ENCODE assay signal across 22 cellular contexts in the genomic region with DNA sequence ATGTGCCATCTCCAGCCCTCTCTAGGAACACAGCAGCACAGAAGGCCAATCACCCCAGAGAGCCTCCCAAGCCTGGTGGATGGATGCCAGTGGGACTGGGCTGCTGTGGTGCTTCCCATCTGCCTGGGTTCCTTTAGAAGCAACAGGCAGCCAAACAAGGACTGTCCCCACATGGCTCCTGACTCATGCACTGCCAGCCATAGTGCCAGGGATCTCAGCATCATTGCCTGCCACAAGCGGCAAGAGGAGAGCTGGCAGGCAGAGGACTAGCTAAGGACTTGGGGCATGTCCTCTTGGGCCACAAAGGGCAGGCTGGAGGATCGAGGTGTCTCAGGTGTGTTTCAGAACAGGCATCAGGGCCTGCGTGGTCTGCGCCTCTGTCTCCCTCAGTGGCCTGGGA. TPM values are rescaled to one million over a fixed set of nuclear protein-coding genes. Genes with fewer than 3 reads are reported as not detected.
A peak's percentile ranks its signal among the peaks of the same experiment; 100 is the strongest.
DNase-seq lines count a peak whose midpoint lies in the region; ATAC-seq and TF ChIP-seq lines count a peak whose summit lies in the region.
"Had no signal": no experiment of that assay in that cellular context is flagged by ENCODE, and none has a peak within 500 bp of the region (broad histone marks: within the 10 kb centered on the region; RNA-seq: fewer than 3 reads in every experiment).

No MANE protein-coding gene starts in this region.

- intact Hi-C loops in posterior vena cava (cut with DNase I), result loop anchor here (10.0 kb wide), 2 partner anchors 201 to 591 kb away; no protein-coding TSS in a partner anchor

- peaks cover 13% of the 10 kb centered on the region for H3K27me3 Mint-ChIP-seq in glutamatergic neuron (ENCODE audit: unreplicated experiment)
- H3K27me3 Mint-ChIP-seq in stimulated activated memory B cell treated with anti-CD40 and anti-IgM and Interleukin-4, amounts not matched to agents 10 μg/mL and 1 μg/mL and 100 μg/mL, for 72 hours, result peaks cover 19% of the 10 kb centered on the region
- H3K27me3 Mint-ChIP-seq in activated naive CD4-positive, alpha-beta T cell treated with anti-CD3 and anti-CD28 coated beads, Interleukin-2, amount 10 ng/mL, durations not matched to agents 7 days and 5 days, result peaks cover 20% of the 10 kb centered on the region

- H3K27ac Mint-ChIP-seq in glutamatergic neuron (ENCODE audit: unreplicated experiment), result peak overlapping the region; percentile 22
- H3K27ac Mint-ChIP-seq in stimulated activated memory B cell treated with anti-CD40 and anti-IgM and Interleukin-4, amounts not matched to agents 10 μg/mL and 1 μg/mL and 100 μg/mL, for 72 hours, result no peak overlapping the region
- H3K27ac Mint-ChIP-seq in activated naive CD4-positive, alpha-beta T cell treated with anti-CD3 and anti-CD28 coated beads, Interleukin-2, amount 10 ng/mL, durations not matched to agents 7 days and 5 days, result no peak overlapping the region

- no peak overlapping the region for H3K9ac ChIP-seq in stomach smooth muscle (ENCODE audit: low read length in 2 of 2)
- H3K9ac ChIP-seq: KMS-11 had no signal

- no peak overlapping the region for H3K4me3 Mint-ChIP-seq in glutamatergic neuron (ENCODE audit: unreplicated experiment)
- H3K4me3 Mint-ChIP-seq in stimulated activated memory B cell treated with anti-CD40 and anti-IgM and Interleukin-4, amounts not matched to agents 10 μg/mL and 1 μg/mL and 100 μg/mL, for 72 hours, result no peak overlapping the region
- no peak overlapping the region for H3K4me3 Mint-ChIP-seq in activated naive CD4-positive, alpha-beta T cell treated with anti-CD3 and anti-CD28 coated beads, Interleukin-2, amount 10 ng/mL, durations not matched to agents 7 days and 5 days
- H3K4me3 Mint-ChIP-seq: CD8-positive, alpha-beta memory T cell had no signal

- no peaks in the 10 kb centered on the region for H3K36me3 ChIP-seq in stomach smooth muscle (ENCODE audit: control insufficient read depth in 2 of 2, insufficient read depth in 2 of 2, low read length in 2 of 2)

- H3K36me3 Mint-ChIP-seq in glutamatergic neuron (ENCODE audit: unreplicated experiment), result peaks cover 9% of the 10 kb centered on the region
- no peaks in the 10 kb centered on the region for H3K36me3 Mint-ChIP-seq in stimulated activated memory B cell treated with anti-CD40 and anti-IgM and Interleukin-4, amounts not matched to agents 10 μg/mL and 1 μg/mL and 100 μg/mL, for 72 hours
- H3K36me3 Mint-ChIP-seq in activated naive CD4-positive, alpha-beta T cell treated with anti-CD3 and anti-CD28 coated beads, Interleukin-2, amount 10 ng/mL, durations not matched to agents 7 days and 5 days, result no peaks in the 10 kb centered on the region
- H3K36me3 Mint-ChIP-seq: CD8-positive, alpha-beta memory T cell had no signal

- H3K27ac ChIP-seq in stomach smooth muscle (ENCODE audit: low read length), result peak overlapping the region; percentile 18
- H3K27ac ChIP-seq: C4-2B, KMS-11 had no signal

- no peak overlapping the region for H3K4me3 ChIP-seq in stomach smooth muscle (ENCODE audit: low read length in 2 of 2)

- no peak for TF ChIP-seq CTCF in glutamatergic neuron (IDR thresholded peaks at IDR 0.05; ENCODE audit: partially characterized antibody, unreplicated experiment)

- CTCF ChIA-PET in activated naive CD4-positive, alpha-beta T cell treated with anti-CD3 and anti-CD28 coated beads, Interleukin-2, amount 10 ng/mL, durations not matched to agents 7 days and 5 days (lab: Charles Lee), result interaction anchor here (1.1 to 1.2 kb wide), 2 partner anchors 207 to 363 kb away, joined by 3 to 4 read pairs; no protein-coding TSS in a partner anchor

- DNase-seq in NCI-H1694 (lab: John Stamatoyannopoulos, UW), result peak; percentile 5
- no peak for DNase-seq in NCI-H1694 treated with DMSO at 0.1 percent for 48 hours (lab: John Stamatoyannopoulos, UW)
- no peak for DNase-seq in glutamatergic neuron
- peak; percentile 67 for DNase-seq in posterior vena cava (ENCODE audit: low spot score)
- no peak for DNase-seq in activated naive CD4-positive, alpha-beta T cell treated with anti-CD3 and anti-CD28 coated beads, Interleukin-2, amount 10 ng/mL, durations not matched to agents 7 days and 5 days
- DNase-seq: 8988T; Calu3; CD8-positive, alpha-beta memory T cell; EL; GF-D8; IMR-90; MV-4-11; NCI-H1105 treated with DMSO at 0.1 percent for 48 hours; NCI-H2081 treated with DMSO at 0.1 percent for 48 hours; NCI-H446 treated with DMSO at 0.1 percent for 48 hours had no signal

- no peaks in the 10 kb centered on the region for H3K9me3 ChIP-seq in stomach smooth muscle (ENCODE audit: control insufficient read depth in 2 of 2, low read length in 2 of 2)

- peaks cover 17% of the 10 kb centered on the region for H3K4me1 ChIP-seq in stomach smooth muscle (ENCODE audit: control insufficient read depth, insufficient read depth, low read length)

- peaks cover 0 to 2% of the 10 kb centered on the region in 2 donors for H3K27me3 ChIP-seq in stomach smooth muscle (ENCODE audit: control insufficient read depth in 1 of 2, insufficient read depth in 2 of 2, low read length in 2 of 2)

- peaks cover 23% of the 10 kb centered on the region for H3K4me1 Mint-ChIP-seq in glutamatergic neuron (ENCODE audit: low read depth, unreplicated experiment)
- H3K4me1 Mint-ChIP-seq in stimulated activated memory B cell treated with anti-CD40 and anti-IgM and Interleukin-4, amounts not matched to agents 10 μg/mL and 1 μg/mL and 100 μg/mL, for 72 hours, result no peaks in the 10 kb centered on the region
- no peaks in the 10 kb centered on the region for H3K4me1 Mint-ChIP-seq in activated naive CD4-positive, alpha-beta T cell treated with anti-CD3 and anti-CD28 coated beads, Interleukin-2, amount 10 ng/mL, durations not matched to agents 7 days and 5 days

- no peak for ATAC-seq in stimulated activated memory B cell treated with anti-CD40 and anti-IgM and Interleukin-4, amounts not matched to agents 10 μg/mL and 1 μg/mL and 100 μg/mL, for 72 hours
- ATAC-seq in HG03432 (IDR thresholded peaks at IDR 0.05; ENCODE audit: unreplicated experiment), result no peak
- ATAC-seq: HCT116, SK-N-SH treated with all-trans-retinoic acid at 6 μM for 48 hours had no signal

- H3K9me3 Mint-ChIP-seq in glutamatergic neuron (ENCODE audit: unreplicated experiment), result peaks cover 5% of the 10 kb centered on the region
- no peaks in the 10 kb centered on the region for H3K9me3 Mint-ChIP-seq in stimulated activated memory B cell treated with anti-CD40 and anti-IgM and Interleukin-4, amounts not matched to agents 10 μg/mL and 1 μg/mL and 100 μg/mL, for 72 hours
- H3K9me3 Mint-ChIP-seq in activated naive CD4-positive, alpha-beta T cell treated with anti-CD3 and anti-CD28 coated beads, Interleukin-2, amount 10 ng/mL, durations not matched to agents 7 days and 5 days, result no peaks in the 10 kb centered on the region
- H3K9me3 Mint-ChIP-seq: CD8-positive, alpha-beta memory T cell had no signal

RNA-seq across cellular contexts. Expression of gene FIGNL1, which starts 23.4 kb away (rescaled TPM):
- total RNA-seq in glutamatergic neuron (ENCODE audit: unreplicated experiment) (11.1 TPM), posterior vena cava (1 to 10 TPM; 4.4 to 8.3 TPM)

Comparison
In these comparisons a context has a peak if more than half of its experiments do, and no peak if none do; other contexts are left out.
1. DNase-seq: peak in NCI-H1694 (single experiment) and posterior vena cava (single experiment); none in NCI-H1694 treated with DMSO at 0.1 percent for 48 hours (single experiment), glutamatergic neuron (single experiment) and activated naive CD4-positive, alpha-beta T cell treated with anti-CD3 and anti-CD28 coated beads, Interleukin-2, amount 10 ng/mL, durations not matched to agents 7 days and 5 days (single experiment).